ENCODE assay signal across 16 cellular contexts in the genomic region with DNA sequence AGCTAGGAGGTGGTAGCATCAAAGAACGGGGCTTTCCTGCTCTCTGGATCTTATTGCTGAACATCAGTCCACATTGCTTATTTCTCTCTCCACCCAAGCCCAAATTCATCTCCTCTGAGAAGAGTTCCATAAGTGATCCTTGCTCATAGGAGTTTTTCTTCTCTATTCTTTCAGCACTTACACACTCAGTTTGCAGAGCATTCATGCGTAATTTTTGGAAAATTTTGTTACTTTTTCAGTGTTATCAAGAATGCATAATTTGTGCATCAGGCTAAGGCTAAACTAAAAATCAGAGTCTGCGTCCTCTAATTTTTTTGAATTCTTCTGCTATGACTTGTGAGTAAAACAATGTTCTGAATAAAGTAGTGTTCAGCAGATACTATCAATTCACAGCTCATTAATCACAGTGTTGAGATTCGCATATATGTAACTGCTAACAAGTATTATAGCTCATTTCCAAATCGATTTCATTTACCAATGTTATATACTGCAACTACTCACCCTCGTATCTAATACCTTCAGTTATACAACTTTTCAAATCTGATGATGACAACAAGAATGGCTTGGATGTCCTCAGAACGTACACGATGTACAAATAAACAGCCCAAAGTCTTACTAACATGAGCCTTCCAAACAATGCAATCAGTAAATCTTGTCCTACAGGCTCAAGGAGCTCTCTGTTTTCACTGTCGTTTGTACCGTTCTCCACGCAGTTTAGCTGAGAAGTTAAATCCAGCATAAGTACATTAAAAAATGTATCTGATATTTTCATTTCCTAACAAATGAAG. TPM values are rescaled to one million over a fixed set of nuclear protein-coding genes. Genes with fewer than 3 reads are reported as not detected.
DNase-seq lines count a peak whose midpoint lies in the region; ATAC-seq, FAIRE-seq and TF ChIP-seq lines count a peak whose summit lies in the region.
"Had no signal": no experiment of that assay in that cellular context is flagged by ENCODE, and none has a peak within 500 bp of the region (broad histone marks: within the 10 kb centered on the region; RNA-seq: fewer than 3 reads in every experiment).

No MANE protein-coding gene starts in this region.

- FAIRE-seq in small intestine (lab: Jason Lieb, UNC): no peak
- FAIRE-seq: frontal cortex had no signal

- peaks cover 0 to 10% of the 10 kb centered on the region in 2 donors for H3K4me1 ChIP-seq in adrenal gland (replicated peaks in 1 of 2)
- peaks cover 0 to 35% (median 5%) of the 10 kb centered on the region in 9 donors for H3K4me1 ChIP-seq in heart right ventricle
- H3K4me1 ChIP-seq in small intestine (ENCODE audit: control insufficient read depth in 2 of 2, insufficient read depth in 1 of 2, low read depth in 1 of 2, low read length in 1 of 2): no peaks in the 10 kb centered on the region

- TF ChIP-seq POLR2A in adrenal gland (IDR thresholded peaks at IDR 0.05): no peak

- H3K27ac ChIP-seq in adrenal gland (peak overlapping the region in 3 of 5 donors; percentile 11 to 63 (median 59)), heart right ventricle (peak overlapping the region in 9 of 10 donors; percentile 11 to 58 (median 38)), small intestine (ENCODE audit: low read depth in 1 of 2, low read length in 1 of 2) (no peak overlapping the region)

- H3K4me3 ChIP-seq in adrenal gland (peak overlapping the region in 1 of 4 donors; percentile 4), heart right ventricle (peak overlapping the region in 6 of 10 donors; percentile 3 to 26 (median 14)), small intestine (ENCODE audit: low read depth in 1 of 2, low read length in 2 of 2) (no peak overlapping the region)
- H3K4me3 ChIP-seq: skin epidermis had no signal

- H3K9me3 ChIP-seq in adrenal gland (replicated peaks in 1 of 3) (no peaks in the 10 kb centered on the region), heart right ventricle (peaks cover 0 to 8% (median 0%) of the 10 kb centered on the region in 11 donors), small intestine (ENCODE audit: control insufficient read depth, low read depth) (no peaks in the 10 kb centered on the region)

- 68 to 74% (median 69%) methylated on average over 11 of the region's 11 CpGs for WGBS in adrenal gland, 4 donors
- WGBS in heart right ventricle, 2 donors: 66 to 70% methylated on average over 11 of the region's 11 CpGs
- 70 to 81% (median 75%) methylated on average over 11 of the region's 11 CpGs for WGBS in small intestine, 3 donors

- H3K36me3 ChIP-seq in adrenal gland (replicated peaks in 1 of 2): no peaks in the 10 kb centered on the region
- H3K36me3 ChIP-seq in heart right ventricle: no peaks in the 10 kb centered on the region
- no peaks in the 10 kb centered on the region for H3K36me3 ChIP-seq in small intestine (ENCODE audit: control insufficient read depth in 2 of 2, insufficient read depth in 2 of 2, low read length in 2 of 2)

- intact Hi-C loops in adrenal gland (cut with DNase I) (no loop called here), heart right ventricle (cut with DNase I) (no loop called here), sciatic nerve (cut with DNase I) (no loop called here)

- ATAC-seq in heart right ventricle (peak in 1 of 8 donors; percentile 69), sciatic nerve (peak; percentile 60), HG03565 (IDR thresholded peaks at IDR 0.05; ENCODE audit: unreplicated experiment) (no peak)
- ATAC-seq: HCT116; natural killer cell treated with Interleukin-12 subunit alpha and Interleukin-12 subunit beta and Interleukin-15 and Interleukin-18, amount 100 ng/mL, for 72 hours had no signal

- H3K27me3 ChIP-seq in adrenal gland: no peaks in the 10 kb centered on the region
- no peaks in the 10 kb centered on the region for H3K27me3 ChIP-seq in heart right ventricle
- no peaks in the 10 kb centered on the region for H3K27me3 ChIP-seq in small intestine (ENCODE audit: control insufficient read depth in 2 of 2, insufficient read depth in 2 of 2, low read length in 2 of 2)

- DNase-seq in AG08395 (ENCODE audit: low spot score): peak; percentile 15
- DNase-seq in adrenal gland: no peak
- DNase-seq in heart right ventricle: no peak
- DNase-seq in sciatic nerve (ENCODE audit: low spot score): no peak
- no peak for DNase-seq in activated CD4-positive, CD25-positive, alpha-beta regulatory T cell (lab: John Stamatoyannopoulos, UW)
- DNase-seq in small intestine: no peak
- no peak for DNase-seq in mesenteric fat pad (ENCODE audit: low spot score)
- DNase-seq: amygdala, NCI-H1930, NCI-H748 treated with DMSO at 0.1 percent for 48 hours, T-helper 9 cell had no signal

- no peak for TF ChIP-seq CTCF in adrenal gland (IDR thresholded peaks at IDR 0.05)
- TF ChIP-seq CTCF in heart right ventricle (IDR thresholded peaks at IDR 0.05): no peak

RNA-seq across cellular contexts. Expression of gene STARD13, which starts 36.3 kb away (rescaled TPM):
- total RNA-seq in adrenal gland: 10 to 100 TPM; 14.6 to 79.8 (median 40.2) TPM
- polyA plus RNA-seq in adrenal gland: 10 to 100 TPM; 10.5 to 14.4 (median 13.1) TPM
- 10 to 100 TPM; 18.2 to 38.3 (median 28.5) TPM for total RNA-seq in heart right ventricle
- 10 to 100 TPM in 1 of 2 donors, 1 to 10 TPM in 1; 7.1 to 15.2 TPM for polyA plus RNA-seq in heart right ventricle
- 151 TPM for total RNA-seq in sciatic nerve
- polyA plus RNA-seq in small intestine: 1 to 10 TPM; 2.2 to 7.4 (median 2.7) TPM
- 59.2 TPM for total RNA-seq in mesenteric fat pad

Comparison
In these comparisons a context has a peak if more than half of its experiments do, and no peak if none do; other contexts are left out.
1. H3K27ac ChIP-seq: peak in adrenal gland (3 of 5) and heart right ventricle (9 of 10); none in small intestine (0 of 2).
2. H3K4me3 ChIP-seq: peak in heart right ventricle (6 of 10); none in small intestine (0 of 2).